22 cellular contexts compared by ENCODE assay signal in the genomic region with DNA sequence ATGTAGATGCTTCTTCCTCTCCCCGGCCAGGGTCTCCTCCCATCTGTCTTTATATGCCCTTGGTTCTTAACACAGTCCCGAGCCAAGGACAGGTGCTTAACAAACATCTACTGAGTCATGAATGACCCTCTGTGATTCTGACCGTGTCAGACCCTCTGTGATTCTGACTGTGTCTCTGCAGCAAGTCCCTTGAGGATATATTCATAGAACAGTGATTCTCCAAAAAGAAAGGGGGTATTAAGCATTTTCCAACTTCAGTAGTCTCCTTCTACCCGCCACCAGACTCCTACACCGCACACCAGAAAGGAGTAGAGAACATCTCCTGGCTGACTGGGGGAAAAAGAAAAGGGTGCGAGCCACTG. TPM values are rescaled to one million over a fixed set of nuclear protein-coding genes. Genes with fewer than 3 reads are reported as not detected.
DNase-seq lines count a peak whose midpoint lies in the region; ATAC-seq and TF ChIP-seq lines count a peak whose summit lies in the region.
"Had no signal": no experiment of that assay in that cellular context is flagged by ENCODE, and none has a peak within 500 bp of the region (broad histone marks: within the 10 kb centered on the region; RNA-seq: fewer than 3 reads in every experiment).

No MANE protein-coding gene starts in this region.

- H3K9ac ChIP-seq in BLaER1 = no peak overlapping the region

- H3K36me3 ChIP-seq in BLaER1 = no peaks in the 10 kb centered on the region
- no peaks in the 10 kb centered on the region for H3K36me3 ChIP-seq in RWPE2 (ENCODE audit: low read depth)
- no peaks in the 10 kb centered on the region for H3K36me3 ChIP-seq in left lung
- H3K36me3 ChIP-seq in aorta (ENCODE audit: control insufficient read depth in 1 of 2, insufficient read depth in 2 of 2, low read length in 1 of 2) = no peaks in the 10 kb centered on the region
- H3K36me3 ChIP-seq: brain microvascular endothelial cell, gastroesophageal sphincter, vagina had no signal

- ATAC-seq in RWPE2 (ENCODE audit: low read depth) = no peak
- ATAC-seq in left lung = no peak
- no peak for ATAC-seq in T-helper 17 cell
- ATAC-seq in aorta (ENCODE audit: low FRiP score) = no peak
- ATAC-seq: gastroesophageal sphincter had no signal

- no peak overlapping the region for H3K27ac Mint-ChIP-seq in T-helper 17 cell
- H3K27ac Mint-ChIP-seq in endothelial cell (ENCODE audit: unreplicated experiment) = no peak overlapping the region
- H3K27ac Mint-ChIP-seq: activated B cell treated with CpG ODN at 0.5 μM for 24 hours; activated CD4-positive, alpha-beta memory T cell treated with anti-CD3 and anti-CD28 coated beads, Interleukin-2, amount 10 ng/mL, durations not matched to agents 7 days and 5 days; activated naive CD4-positive, alpha-beta T cell treated with anti-CD3 and anti-CD28 coated beads, Interleukin-2, amount 50 U/mL, for 24 hours had no signal

- H3K27me3 ChIP-seq in BLaER1 = no peaks in the 10 kb centered on the region
- H3K27me3 ChIP-seq in RWPE2 (ENCODE audit: insufficient read depth, poor library complexity, severe bottlenecking) = no peaks in the 10 kb centered on the region
- no peaks in the 10 kb centered on the region for H3K27me3 ChIP-seq in left lung
- H3K27me3 ChIP-seq in aorta (ENCODE audit: control insufficient read depth in 1 of 2, insufficient read depth in 2 of 2, low read length in 1 of 2) = no peaks in the 10 kb centered on the region
- H3K27me3 ChIP-seq: brain microvascular endothelial cell, gastroesophageal sphincter, vagina had no signal

- H3K9me3 ChIP-seq in BLaER1 = no peaks in the 10 kb centered on the region
- H3K9me3 ChIP-seq in RWPE2 (ENCODE audit: severe bottlenecking) = no peaks in the 10 kb centered on the region
- no peaks in the 10 kb centered on the region for H3K9me3 ChIP-seq in left lung
- no peaks in the 10 kb centered on the region for H3K9me3 ChIP-seq in T-helper 17 cell (ENCODE audit: control insufficient read depth, low read length, poor library complexity, severe bottlenecking)
- no peaks in the 10 kb centered on the region for H3K9me3 ChIP-seq in aorta (ENCODE audit: control insufficient read depth, low read length)
- H3K9me3 ChIP-seq: gastroesophageal sphincter, vagina had no signal

- no peaks in the 10 kb centered on the region for H3K27me3 Mint-ChIP-seq in T-helper 17 cell
- peaks cover 6% of the 10 kb centered on the region for H3K27me3 Mint-ChIP-seq in endothelial cell (ENCODE audit: unreplicated experiment)
- H3K27me3 Mint-ChIP-seq: activated B cell treated with CpG ODN at 0.5 μM for 24 hours; activated CD4-positive, alpha-beta memory T cell treated with anti-CD3 and anti-CD28 coated beads, Interleukin-2, amount 10 ng/mL, durations not matched to agents 7 days and 5 days; activated naive CD4-positive, alpha-beta T cell treated with anti-CD3 and anti-CD28 coated beads, Interleukin-2, amount 50 U/mL, for 24 hours; memory B cell; naive thymus-derived CD4-positive, alpha-beta T cell had no signal

- intact Hi-C loops in left lung (cut with DNase I) = no loop called here
- intact Hi-C loops in aorta (cut with DNase I) = no loop called here
- intact Hi-C loops in head of caudate nucleus (cut with DNase I) = no loop called here

- H3K4me3 Mint-ChIP-seq in T-helper 17 cell (no peak overlapping the region), endothelial cell (ENCODE audit: unreplicated experiment) (no peak overlapping the region)
- H3K4me3 Mint-ChIP-seq: activated B cell treated with CpG ODN at 0.5 μM for 24 hours; activated CD4-positive, alpha-beta memory T cell treated with anti-CD3 and anti-CD28 coated beads, Interleukin-2, amount 10 ng/mL, durations not matched to agents 7 days and 5 days; activated naive CD4-positive, alpha-beta T cell treated with anti-CD3 and anti-CD28 coated beads, Interleukin-2, amount 50 U/mL, for 24 hours; memory B cell; naive thymus-derived CD4-positive, alpha-beta T cell had no signal

- peaks cover 73% of the 10 kb centered on the region for H4K20me1 ChIP-seq in BLaER1

- peak overlapping the region; percentile 32 for H3K4me2 ChIP-seq in BLaER1

- no peaks in the 10 kb centered on the region for H3K36me3 Mint-ChIP-seq in T-helper 17 cell (ENCODE audit: low read depth)
- H3K36me3 Mint-ChIP-seq in endothelial cell (ENCODE audit: low read depth, unreplicated experiment) = no peaks in the 10 kb centered on the region

- no peak overlapping the region for H3K27ac ChIP-seq in BLaER1
- peak overlapping the region; percentile 80 for H3K27ac ChIP-seq in RWPE2 (ENCODE audit: poor library complexity, severe bottlenecking)
- H3K27ac ChIP-seq in left lung = peak overlapping the region; percentile 75 to 87
- peak overlapping the region in 16 of 21 experiments; percentile 5 to 65 (median 41) for H3K27ac ChIP-seq in skin epidermis
- H3K27ac ChIP-seq in aorta (ENCODE audit: low read depth in 1 of 2, low read length in 2 of 2) = no peak overlapping the region

- H3K4me1 ChIP-seq in BLaER1 (peaks cover 29% of the 10 kb centered on the region), RWPE2 (ENCODE audit: insufficient read depth, poor library complexity, severe bottlenecking) (peaks cover 43% of the 10 kb centered on the region), left lung (peaks cover 28 to 96% of the 10 kb centered on the region in 2 donors), aorta (ENCODE audit: control insufficient read depth in 1 of 2, insufficient read depth in 2 of 2, low read length in 2 of 2) (peaks cover 0 to 8% of the 10 kb centered on the region in 2 donors)

- H3K4me1 Mint-ChIP-seq in T-helper 17 cell (peaks cover 40% of the 10 kb centered on the region), endothelial cell (ENCODE audit: unreplicated experiment) (peaks cover 6% of the 10 kb centered on the region)

- no peak for TF ChIP-seq CTCF in RWPE2 (IDR thresholded peaks at IDR 0.05; ENCODE audit: poor library complexity, severe bottlenecking)
- no peak for TF ChIP-seq CTCF in left lung (IDR thresholded peaks at IDR 0.05)
- TF ChIP-seq CTCF in endothelial cell (IDR thresholded peaks at IDR 0.05; ENCODE audit: unreplicated experiment) = no peak

- WGBS in aorta, 2 donors = 83 to 97% methylated on average over 6 of the region's 6 CpGs

- no peaks in the 10 kb centered on the region for H3K9me3 Mint-ChIP-seq in endothelial cell (ENCODE audit: unreplicated experiment)
- H3K9me3 Mint-ChIP-seq: activated B cell treated with CpG ODN at 0.5 μM for 24 hours; activated CD4-positive, alpha-beta memory T cell treated with anti-CD3 and anti-CD28 coated beads, Interleukin-2, amount 10 ng/mL, durations not matched to agents 7 days and 5 days; activated naive CD4-positive, alpha-beta T cell treated with anti-CD3 and anti-CD28 coated beads, Interleukin-2, amount 50 U/mL, for 24 hours; memory B cell; naive thymus-derived CD4-positive, alpha-beta T cell had no signal

- H3K4me3 ChIP-seq in BLaER1 = no peak overlapping the region
- no peak overlapping the region for H3K4me3 ChIP-seq in RWPE2 (ENCODE audit: severe bottlenecking)
- H3K4me3 ChIP-seq in left lung = peak overlapping the region in 1 of 2 donors; percentile 33
- no peak overlapping the region for H3K4me3 ChIP-seq in skin epidermis
- no peak overlapping the region for H3K4me3 ChIP-seq in aorta (ENCODE audit: low read length in 2 of 2)
- H3K4me3 ChIP-seq: gastroesophageal sphincter, K562, vagina had no signal

- DNase-seq in RWPE2 (ENCODE audit: low spot score) (no peak), left lung (no peak), T-helper 17 cell (no peak), endothelial cell (ENCODE audit: low spot score) (no peak), aorta (no peak), head of caudate nucleus (no peak)
- DNase-seq: activated B cell treated with CpG ODN at 0.5 μM for 24 hours; activated CD4-positive, alpha-beta memory T cell treated with anti-CD3 and anti-CD28 coated beads, Interleukin-2, amount 10 ng/mL, durations not matched to agents 7 days and 5 days; activated T-cell treated with anti-CD3 and anti-CD28 coated beads, Interleukin-2, amount 50 U/mL, for 1 hour; Calu3; naive thymus-derived CD4-positive, alpha-beta T cell; SHP77 treated with DMSO at 0.1 percent for 48 hours; stimulated activated CD4-positive, alpha-beta T cell treated with anti-CD3 and anti-CD28 coated beads, Interleukin-15, amount 100 ng/mL, for 24 hours; stimulated activated naive CD4-positive, alpha-beta T cell treated with Interleukin-2 at 50 U/mL for 16 hours had no signal

RNA-seq across cellular contexts. Expression of a gene that starts 13.6 kb away (rescaled TPM):
- total RNA-seq in left lung (100 to 1,000 TPM; 150 to 270 TPM), T-helper 17 cell (10 to 100 TPM; 12.1 to 13.3 TPM), endothelial cell (ENCODE audit: unreplicated experiment) (4.3 TPM), aorta (10 to 100 TPM; 61.3 to 97.8 TPM)
- 10 to 100 TPM; 20.3 to 49.7 TPM for polyA plus RNA-seq in aorta

Comparison
In these comparisons a context has a peak if more than half of its experiments do, and no peak if none do; other contexts are left out.
1. H3K27ac ChIP-seq: peak in RWPE2 (single experiment), left lung (2 of 2) and skin epidermis (16 of 21); none in BLaER1 (single experiment) and aorta (0 of 2).
2. RNA of a gene that starts 13.6 kb away (total RNA-seq): 150 to 270 TPM in left lung and 61.3 to 97.8 TPM in aorta; 12.1 to 13.3 TPM in T-helper 17 cell and 4.3 TPM in endothelial cell (single experiment); every median in the first group is over 4 times any median in the second.